Comparison of ENCODE assay signal across 8 cellular contexts in the genomic region with DNA sequence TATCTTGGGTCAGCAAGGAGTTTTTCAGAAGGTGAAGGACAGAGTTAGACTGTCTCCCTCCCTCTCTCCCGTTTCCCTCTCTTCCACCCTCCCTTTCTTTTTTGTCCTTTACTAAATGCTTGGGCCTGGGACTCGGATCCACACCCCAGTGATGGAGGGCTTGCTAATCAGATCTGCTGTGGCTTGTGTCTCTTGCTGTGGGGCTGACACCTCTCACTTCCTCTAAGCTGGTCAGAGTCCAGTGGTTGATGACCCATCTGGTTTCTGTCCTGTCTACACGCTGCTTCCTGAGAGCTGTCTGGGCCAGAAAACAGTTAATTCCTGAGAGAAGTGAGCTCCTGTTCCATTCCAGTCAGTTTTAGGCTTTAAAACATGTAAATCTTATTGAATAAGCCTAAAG. TPM values are rescaled to one million over a fixed set of nuclear protein-coding genes. Genes with fewer than 3 reads are reported as not detected.
DNase-seq lines count a peak whose midpoint lies in the region; ATAC-seq and TF ChIP-seq lines count a peak whose summit lies in the region.

No MANE protein-coding gene starts in this region.

- H3K4me3 ChIP-seq in BLaER1: no peak overlapping the region

- peaks cover 10% of the 10 kb centered on the region for H3K36me3 Mint-ChIP-seq in central memory CD8-positive, alpha-beta T cell (ENCODE audit: insufficient read depth)
- H3K36me3 Mint-ChIP-seq in neural crest cell (ENCODE audit: low read depth): peaks cover 25% of the 10 kb centered on the region

- DNase-seq in central memory CD8-positive, alpha-beta T cell (ENCODE audit: low spot score in 2 of 2): no peak
- no peak for DNase-seq in neural crest cell (ENCODE audit: low read depth, low spot score)
- DNase-seq in ACHN: no peak
- no peak for DNase-seq in NOMO-1 (lab: John Stamatoyannopoulos, UW; ENCODE audit: unreplicated experiment in 2 of 2)
- DNase-seq in activated CD8-positive, alpha-beta memory T cell treated with anti-CD3 and anti-CD28 coated beads, Interleukin-2, amount 50 U/mL, for 4 hours: no peak

- H3K4me1 Mint-ChIP-seq in central memory CD8-positive, alpha-beta T cell: peaks cover 33% of the 10 kb centered on the region
- peaks cover 40% of the 10 kb centered on the region for H3K4me1 Mint-ChIP-seq in neural crest cell

- in situ Hi-C loops in ACHN (cut with HindIII; ENCODE audit: low pct_ligation_motif_present, low pct_unique_long_range_greater_than_20kb, low sequenced_read_pairs): no loop called here

- 0 out of 2 replicates have a peak overlapping the region, but pooled peaks have one; percentile 15 for H3K4me2 ChIP-seq in BLaER1

- peak overlapping the region; percentile 10 for H3K27ac Mint-ChIP-seq in central memory CD8-positive, alpha-beta T cell (ENCODE audit: low read depth)
- peak overlapping the region; percentile 83 for H3K27ac Mint-ChIP-seq in neural crest cell (ENCODE audit: unreplicated experiment)

- peak overlapping the region; percentile 3 for H3K4me3 Mint-ChIP-seq in central memory CD8-positive, alpha-beta T cell
- no peak overlapping the region for H3K4me3 Mint-ChIP-seq in neural crest cell

- 0 out of 2 replicates have a peak, but pooled peaks cover 3% of the 10 kb centered on the region for H3K9me3 ChIP-seq in BLaER1

- H3K36me3 ChIP-seq in BLaER1: peaks cover 78% of the 10 kb centered on the region

- no peaks in the 10 kb centered on the region for H3K9me3 Mint-ChIP-seq in central memory CD8-positive, alpha-beta T cell
- H3K9me3 Mint-ChIP-seq in neural crest cell: no peaks in the 10 kb centered on the region

- no peak for TF ChIP-seq CTCF in neural crest cell (conservative IDR thresholded peaks at IDR 0.05)

- H3K27ac ChIP-seq in BLaER1: peak overlapping the region; percentile 54

- no peak overlapping the region for H3K9ac ChIP-seq in BLaER1

- ATAC-seq in HG02870 (IDR thresholded peaks at IDR 0.05; ENCODE audit: unreplicated experiment): peak; percentile 28
- no peak for ATAC-seq in central memory CD8-positive, alpha-beta T cell (replicated peaks; ENCODE audit: extremely low read depth, poor library complexity, severe bottlenecking)
- no peak for ATAC-seq in GM18502 (IDR thresholded peaks at IDR 0.05; ENCODE audit: poor library complexity, unreplicated experiment)

- peaks cover 94% of the 10 kb centered on the region for H4K20me1 ChIP-seq in BLaER1

- H3K27me3 Mint-ChIP-seq in central memory CD8-positive, alpha-beta T cell: no peaks in the 10 kb centered on the region
- no peaks in the 10 kb centered on the region for H3K27me3 Mint-ChIP-seq in neural crest cell (ENCODE audit: low read depth)

- no peaks in the 10 kb centered on the region for H3K27me3 ChIP-seq in BLaER1

- peaks cover 47% of the 10 kb centered on the region for H3K4me1 ChIP-seq in BLaER1

RNA-seq across cellular contexts. Expression of gene TRAK1, which starts 0.8 kb away (rescaled TPM):
- total RNA-seq in neural crest cell: 41.0 and 42.6 TPM in 2 replicates
